ENCODE assay signal across 10 cellular contexts in genomic region chr11:94794287-94795168, GRCh38. TPM values are rescaled to one million over a fixed set of nuclear protein-coding genes. Genes with fewer than 3 reads are reported as not detected.
DNase-seq lines count a peak whose midpoint lies in the region; ATAC-seq, FAIRE-seq and TF ChIP-seq lines count a peak whose summit lies in the region.
"Had no signal": no experiment of that assay in that cellular context is flagged by ENCODE, and none has a peak within 500 bp of the region (broad histone marks: within the 10 kb centered on the region; RNA-seq: fewer than 3 reads in every experiment).

No MANE protein-coding gene starts in this region.

- no peaks in the 10 kb centered on the region for H3K9me3 Mint-ChIP-seq in T-cell
- H3K9me3 Mint-ChIP-seq: activated T-cell treated with anti-CD3 and anti-CD28 coated beads, Interleukin-2, amount 50 U/mL, for 72 hours had no signal

- peak overlapping the region; percentile 37 to 48 for H3K27ac ChIP-seq in lung (ENCODE audit: low read depth in 1 of 2, low read length in 1 of 2)
- H3K27ac ChIP-seq: HL-60 had no signal

- DNase-seq in A172 (ENCODE audit: low spot score): peak; percentile 81
- DNase-seq in NCI-H1092 (lab: John Stamatoyannopoulos, UW): peak; percentile 44
- peak; percentile 78 for DNase-seq in bronchial epithelial cell (ENCODE audit: low read depth)
- DNase-seq in lung (ENCODE audit: low spot score): peak; percentile 60
- DNase-seq in HEK293T (ENCODE audit: extremely low spot score): no peak
- no peak for DNase-seq in NOMO-1 (lab: John Stamatoyannopoulos, UW; ENCODE audit: unreplicated experiment in 2 of 2)
- DNase-seq in T-cell: no peak
- DNase-seq in HT-29 (ENCODE audit: low spot score): no peak
- DNase-seq: activated T-cell treated with anti-CD3 and anti-CD28 coated beads, Interleukin-2, amount 50 U/mL, for 72 hours had no signal

- H3K27me3 ChIP-seq in bronchial epithelial cell (ENCODE audit: control insufficient read depth, insufficient read depth, low read length) (no peaks in the 10 kb centered on the region), lung (ENCODE audit: control insufficient read depth, insufficient read depth) (no peaks in the 10 kb centered on the region)

- H3K27me3 Mint-ChIP-seq in T-cell: peaks cover 8 to 10% of the 10 kb centered on the region in 2 donors

- H3K4me3 ChIP-seq in bronchial epithelial cell (ENCODE audit: low read depth, low read length) (no peak overlapping the region), lung (no peak overlapping the region)

- FAIRE-seq in bronchial epithelial cell (lab: Jason Lieb, UNC): no peak

- H3K9me3 ChIP-seq in lung (ENCODE audit: control insufficient read depth in 2 of 2, insufficient read depth in 1 of 2, low read length in 1 of 2): no peaks in the 10 kb centered on the region

- POLR2A ChIA-PET in HEK293T (lab: Yijun Ruan, JAX) (no interaction called here), T-cell (lab: Charles Lee) (no interaction called here)

- no peak overlapping the region for H3K27ac Mint-ChIP-seq in T-cell
- H3K27ac Mint-ChIP-seq: activated T-cell treated with anti-CD3 and anti-CD28 coated beads, Interleukin-2, amount 50 U/mL, for 72 hours had no signal

- peak; percentile 64 for ATAC-seq in lung (ENCODE audit: insufficient read depth, low FRiP score)
- ATAC-seq in T-cell (replicated peaks in 1 of 4): no peak
- ATAC-seq: activated T-cell treated with anti-CD3 and anti-CD28 coated beads, Interleukin-2, amount 50 U/mL, for 72 hours had no signal

- TF ChIP-seq CTCF in bronchial epithelial cell (IDR thresholded peaks at IDR 0.05; ENCODE audit: insufficient read depth, low read length, severe bottlenecking) (no peak), lung (IDR thresholded peaks at IDR 0.05; ENCODE audit: control extremely low read depth, extremely low read depth) (no peak)

- 39 to 59% methylated on average over 8 of the region's 8 CpGs for WGBS in lung, 2 donors

- H3K36me3 Mint-ChIP-seq in T-cell: no peaks in the 10 kb centered on the region

- no peaks in the 10 kb centered on the region for H3K4me1 Mint-ChIP-seq in T-cell

- H3K4me3 Mint-ChIP-seq in T-cell: no peak overlapping the region
- H3K4me3 Mint-ChIP-seq: activated T-cell treated with anti-CD3 and anti-CD28 coated beads, Interleukin-2, amount 50 U/mL, for 72 hours had no signal

- CTCF ChIA-PET in HEK293T (lab: Yijun Ruan, JAX): no interaction called here
- CTCF ChIA-PET in T-cell (lab: Charles Lee): interaction anchor here (0.6 to 1.5 kb wide), 3 partner anchors 8 to 14 kb away, joined by 3 read pairs; no protein-coding TSS in a partner anchor

- H3K4me1 ChIP-seq in lung (ENCODE audit: control insufficient read depth in 2 of 2, insufficient read depth in 2 of 2, low read length in 2 of 2): peaks cover 12 to 28% of the 10 kb centered on the region in 2 donors

- H3K36me3 ChIP-seq in bronchial epithelial cell (ENCODE audit: control insufficient read depth, insufficient read depth, low read length): peaks cover 14% of the 10 kb centered on the region
- H3K36me3 ChIP-seq in lung (ENCODE audit: control insufficient read depth in 2 of 2, insufficient read depth in 2 of 2, low read length in 2 of 2): peaks cover 0 to under 1% of the 10 kb centered on the region in 2 donors

TF ChIP-seq in HEK293T, 16 proteins besides CTCF, POLR2A, EP300 and RAD21:
- no peak for TF ChIP-seq LEF1 (IDR thresholded peaks at IDR 0.05; ENCODE audit: borderline replicate concordance)
- no peak for TF ChIP-seq NFRKB (IDR thresholded peaks at IDR 0.05)
- no peak for TF ChIP-seq FOXM1 (IDR thresholded peaks at IDR 0.05; ENCODE audit: borderline replicate concordance)
- no peak for TF ChIP-seq TARDBP (IDR thresholded peaks at IDR 0.05)

RNA-seq across cellular contexts. Expression of gene AMOTL1, which starts 26.4 kb away (rescaled TPM):
- 10.8 and 12.2 TPM in 2 replicates for total RNA-seq in A172 (2014; rRNA removed; shearing (Covaris generic))
- 62.1 and 64.8 TPM in 2 replicates for total RNA-seq in bronchial epithelial cell
- 10 to 100 TPM; 43.6 to 68.5 TPM for total RNA-seq in lung
- polyA plus RNA-seq in lung: 10 to 100 TPM in 1 of 2 donors, 1 to 10 TPM in 1; 7.4 to 11.0 TPM
- total RNA-seq in T-cell: 1 to 10 TPM in 1 of 5 donors, under 1 TPM in 4; 0.07 to 1.2 (median 0.35) TPM
- total RNA-seq in HT-29 (2014; rRNA removed; shearing (Covaris generic)): not detected in 2 replicates

Comparison
In these comparisons a context has a peak if more than half of its experiments do, and no peak if none do; other contexts are left out.
1. DNase-seq: peak in A172 (single experiment), NCI-H1092 (single experiment), bronchial epithelial cell (single experiment) and lung (single experiment); none in HEK293T (single experiment), NOMO-1 (0 of 2), T-cell (0 of 34) and HT-29 (single experiment).